Comparison of ENCODE assay signal across 22 cellular contexts in the genomic region with DNA sequence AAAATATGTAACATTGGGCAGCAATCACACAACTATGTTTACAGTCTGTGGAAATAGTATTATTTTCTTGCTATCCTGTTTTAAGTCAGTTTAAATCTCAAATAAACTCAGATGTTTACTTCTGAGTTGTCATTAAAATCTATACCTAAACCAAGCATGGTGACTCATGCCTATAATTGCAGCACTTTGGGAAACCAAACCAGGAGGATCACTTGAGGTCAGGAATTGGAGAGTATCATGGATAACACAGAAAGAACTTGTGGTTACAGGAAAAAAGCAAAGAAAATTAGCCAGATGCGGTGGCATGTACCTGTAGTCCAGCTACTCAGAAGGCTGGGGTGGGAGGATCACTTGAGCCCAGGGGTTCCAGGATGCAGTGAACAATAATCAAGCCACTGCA.
DNase-seq lines count a peak whose midpoint lies in the region; ATAC-seq and TF ChIP-seq lines count a peak whose summit lies in the region.
"Had no signal": no experiment of that assay in that cellular context is flagged by ENCODE, and none has a peak within 500 bp of the region (broad histone marks: within the 10 kb centered on the region; RNA-seq: fewer than 3 reads in every experiment).

No MANE protein-coding gene starts in this region.

- intact Hi-C loops in MCF 10A (cut with micrococcal nuclease) (no loop called here), breast epithelium (cut with DNase I; ENCODE audit: low total_unique reads) (no loop called here), PC-3 (cut with micrococcal nuclease) (no loop called here)

- no peaks in the 10 kb centered on the region for H3K36me3 Mint-ChIP-seq in MCF 10A (ENCODE audit: insufficient read depth, unreplicated experiment)
- H3K36me3 Mint-ChIP-seq: CD8-positive, alpha-beta T cell had no signal

- H3K4me1 ChIP-seq in breast epithelium = no peaks in the 10 kb centered on the region
- H3K4me1 ChIP-seq in PC-3 (ENCODE audit: insufficient read depth, low read length) = no peaks in the 10 kb centered on the region

- in situ Hi-C loops in KBM-7 (cut with MboI; ENCODE audit: low pct_unique_long_range_greater_than_20kb, low sequenced_read_pairs) = no loop called here

- no peaks in the 10 kb centered on the region for H3K27me3 Mint-ChIP-seq in MCF 10A (ENCODE audit: insufficient read depth, unreplicated experiment)

- no peaks in the 10 kb centered on the region for H3K27me3 ChIP-seq in breast epithelium
- H3K27me3 ChIP-seq in PC-3 (ENCODE audit: low read length) = no peaks in the 10 kb centered on the region

- no peak overlapping the region for H3K27ac Mint-ChIP-seq in MCF 10A (ENCODE audit: low read depth, unreplicated experiment)
- H3K27ac Mint-ChIP-seq: CD8-positive, alpha-beta T cell had no signal

- H4K20me1 ChIP-seq in PC-3 (ENCODE audit: low read length) = no peaks in the 10 kb centered on the region

- CTCF ChIA-PET in MCF 10A (lab: Yijun Ruan, JAX) = interaction anchor here (0.6 to 0.7 kb wide), 2 partner anchors 63 to 142 kb away, joined by 3 read pairs; no protein-coding TSS in a partner anchor
- CTCF ChIA-PET in PC-3 (lab: Charles Lee) = no interaction called here

- no peaks in the 10 kb centered on the region for H3K4me1 Mint-ChIP-seq in MCF 10A (ENCODE audit: insufficient read depth, unreplicated experiment)

- H3K9me3 Mint-ChIP-seq in MCF 10A (ENCODE audit: unreplicated experiment) = no peaks in the 10 kb centered on the region

- H3K9me3 ChIP-seq in breast epithelium = no peaks in the 10 kb centered on the region
- H3K9me3 ChIP-seq in PC-3 (ENCODE audit: low read length) = no peaks in the 10 kb centered on the region

- no peak overlapping the region for H3K27ac ChIP-seq in breast epithelium
- no peak overlapping the region for H3K27ac ChIP-seq in PC-3 (ENCODE audit: low read length)

- no peak overlapping the region for H2AFZ ChIP-seq in PC-3 (ENCODE audit: low read length)

- no peak overlapping the region for H3K4me3 ChIP-seq in breast epithelium
- H3K4me3 ChIP-seq in PC-3 (ENCODE audit: low read length) = no peak overlapping the region
- H3K4me3 ChIP-seq in epithelial cell of esophagus (ENCODE audit: low read length) = no peak overlapping the region
- H3K4me3 ChIP-seq: K562 had no signal

- no peak overlapping the region for H3K4me3 Mint-ChIP-seq in MCF 10A (ENCODE audit: unreplicated experiment)
- H3K4me3 Mint-ChIP-seq: CD8-positive, alpha-beta T cell had no signal

- H3K9ac ChIP-seq in PC-3 (ENCODE audit: low read length) = no peak overlapping the region

- BruUV-seq in MCF 10A (replicated peaks; lab: Mats Ljungman, UMichigan) (no TSS peak), PC-3 (replicated peaks; lab: Mats Ljungman, UMichigan) (no TSS peak)

- H3F3A ChIP-seq in PC-3 (ENCODE audit: low read length, unreplicated experiment) = no peaks in the 10 kb centered on the region

- POLR2A ChIA-PET in MCF 10A (lab: Yijun Ruan, JAX) = interaction anchor here (0.7 kb wide), 1 partner anchor 125 kb away, joined by 4 read pairs; no protein-coding TSS in a partner anchor
- POLR2A ChIA-PET in PC-3 (lab: Charles Lee; ENCODE audit: unreplicated experiment) = no interaction called here

- DNase-seq in MCF 10A (ENCODE audit: unreplicated experiment) (peak; percentile 49), breast epithelium (ENCODE audit: low spot score in 2 of 2) (no peak), PC-3 (peak; percentile 74), epithelial cell of esophagus (ENCODE audit: low read depth) (peak; percentile 60), SW 1271 (lab: John Stamatoyannopoulos, UW) (no peak), KBM-7 (no peak)
- no peak for DNase-seq in central memory CD4-positive, alpha-beta T cell
- DNase-seq: 8988T; AML-193; C1 segment of cervical spinal cord; CD8-positive, alpha-beta T cell; GDM1; NCI-H1105; NCI-H1694; NCI-H2081; NCI-H446; NCI-H526; OCI-M1; Right ventricle myocardium superior had no signal

- no peak for TF ChIP-seq POLR2A in breast epithelium (IDR thresholded peaks at IDR 0.05)

- no peaks in the 10 kb centered on the region for H3K79me2 ChIP-seq in PC-3 (ENCODE audit: low read length)

- TF ChIP-seq CTCF in MCF 10A (IDR thresholded peaks at IDR 0.05; ENCODE audit: unreplicated experiment) = no peak
- no peak for TF ChIP-seq CTCF in breast epithelium (IDR thresholded peaks at IDR 0.05)
- no peak for TF ChIP-seq CTCF in PC-3 (conservative IDR thresholded peaks at IDR 0.05; ENCODE audit: low read depth, low read length)
- TF ChIP-seq CTCF in epithelial cell of esophagus (IDR thresholded peaks at IDR 0.05; ENCODE audit: insufficient read depth, low read depth, low read length, missing control alignments) = no peak

- no peak overlapping the region for H3K4me2 ChIP-seq in PC-3 (ENCODE audit: low read length)

- H3K9me2 ChIP-seq in PC-3 (replicated peaks; ENCODE audit: low read length) = no peaks in the 10 kb centered on the region

- H3K36me3 ChIP-seq in breast epithelium = no peaks in the 10 kb centered on the region
- H3K36me3 ChIP-seq in PC-3 (ENCODE audit: low read depth, low read length) = no peaks in the 10 kb centered on the region

- ATAC-seq in PC-3 (peak; percentile 85), GM21515 (IDR thresholded peaks at IDR 0.05; ENCODE audit: unreplicated experiment) (no peak)
- ATAC-seq: CD8-positive, alpha-beta T cell; HepG2; K562 had no signal

Comparison
In these comparisons a context has a peak if more than half of its experiments do, and no peak if none do; other contexts are left out.
1. DNase-seq: peak in MCF 10A (single experiment), PC-3 (single experiment) and epithelial cell of esophagus (single experiment); none in breast epithelium (0 of 2), SW 1271 (0 of 2), KBM-7 (single experiment) and central memory CD4-positive, alpha-beta T cell (single experiment).